In the genomic region with DNA sequence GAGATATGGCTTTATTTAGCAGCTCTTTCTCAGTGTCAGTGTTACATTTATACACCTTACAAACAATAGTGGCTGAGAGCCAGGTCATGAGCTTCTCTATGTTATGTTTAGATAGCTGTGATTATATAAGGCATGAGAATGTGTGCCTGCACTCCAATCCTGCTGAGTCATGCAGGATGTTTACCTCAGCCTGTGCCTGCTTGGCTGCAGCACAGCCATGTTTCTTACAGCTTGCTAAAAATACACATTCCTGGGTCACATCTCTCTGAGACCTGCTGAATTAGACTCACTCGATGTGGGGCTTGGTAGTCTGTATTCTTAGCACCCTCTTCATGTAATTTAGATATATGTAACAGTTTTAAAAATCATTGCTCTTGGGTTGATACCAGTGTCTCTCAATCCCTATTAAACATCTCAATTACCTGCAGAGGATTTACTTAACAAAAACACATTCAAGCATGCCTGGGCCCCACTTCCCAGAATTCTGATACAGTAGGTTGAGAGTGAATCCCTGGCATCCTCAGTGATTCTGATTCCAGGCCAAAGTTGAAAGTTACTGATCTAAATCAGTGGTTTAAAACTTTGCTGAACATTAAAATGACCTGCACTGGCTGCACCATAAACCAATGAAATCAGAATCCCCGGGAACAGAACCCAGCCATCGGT, we compare ENCODE assay signal across 1 cellular context.
A peak's percentile ranks its signal among the peaks of the same experiment; 100 is the strongest.
TF ChIP-seq lines count a peak whose summit lies in the region.

No MANE protein-coding gene starts in this region.

TF ChIP-seq in K562, 482 proteins besides CTCF, POLR2A, EP300 and RAD21 (continued from another document and continues in another):
- TF ChIP-seq, protein P1, sequence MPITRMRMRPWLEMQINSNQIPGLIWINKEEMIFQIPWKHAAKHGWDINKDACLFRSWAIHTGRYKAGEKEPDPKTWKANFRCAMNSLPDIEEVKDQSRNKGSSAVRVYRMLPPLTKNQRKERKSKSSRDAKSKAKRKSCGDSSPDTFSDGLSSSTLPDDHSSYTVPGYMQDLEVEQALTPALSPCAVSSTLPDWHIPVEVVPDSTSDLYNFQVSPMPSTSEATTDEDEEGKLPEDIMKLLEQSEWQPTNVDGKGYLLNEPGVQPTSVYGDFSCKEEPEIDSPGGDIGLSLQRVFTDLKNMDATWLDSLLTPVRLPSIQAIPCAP (CRISPR knock-in tag; IDR thresholded peaks at IDR 0.05; ENCODE audit: borderline replicate concordance), result no peak
- TF ChIP-seq SREBF1 (IDR thresholded peaks at IDR 0.05; ENCODE audit: borderline replicate concordance, low read depth, low read length) (no peak), POU5F1 (IDR thresholded peaks at IDR 0.05; ENCODE audit: borderline replicate concordance, low read depth, low read length, partially characterized antibody) (no peak), FOXA1 (IDR thresholded peaks at IDR 0.05; ENCODE audit: borderline replicate concordance) (no peak), SIRT6 (IDR thresholded peaks at IDR 0.05; ENCODE audit: low read depth, low read length) (no peak), SUPT5H (IDR thresholded peaks at IDR 0.05) (no peak), E2F6 (IDR thresholded peaks at IDR 0.05; ENCODE audit: borderline replicate concordance in 1 of 2, extremely low read depth in 1 of 2, insufficient read depth in 1 of 2, insufficient read length in 1 of 2, low read depth in 1 of 2, low read length in 1 of 2, poor library complexity in 1 of 2, severe bottlenecking in 1 of 2) (no peak), KLF1 (tag; IDR thresholded peaks at IDR 0.05) (0 out of 2 replicates have a peak, but pooled peaks have one; percentile 22), PML (IDR thresholded peaks at IDR 0.05; ENCODE audit: low read length) (no peak), FOXJ2 (tag; IDR thresholded peaks at IDR 0.05) (peak; percentile 92), PKNOX1 (IDR thresholded peaks at IDR 0.05) (no peak), ZNF695 (CRISPR knock-in tag; IDR thresholded peaks at IDR 0.05) (no peak), KDM1A (IDR thresholded peaks at IDR 0.05) (peak; percentile 67 to 74; a peak in 3 of 4 replicates), ZNF444 (CRISPR knock-in tag; IDR thresholded peaks at IDR 0.05) (no peak), ZEB2 (IDR thresholded peaks at IDR 0.05) (no peak), HMG20B (CRISPR knock-in tag; IDR thresholded peaks at IDR 0.05) (no peak), ATF1 (CRISPR knock-in tag; IDR thresholded peaks at IDR 0.05) (no peak), ATF1 (tag; IDR thresholded peaks at IDR 0.05) (peak; percentile 42; the same call in 1 of the 2 replicates), ZNF212 (CRISPR knock-in tag; IDR thresholded peaks at IDR 0.05) (no peak), RAD51 (IDR thresholded peaks at IDR 0.05; ENCODE audit: borderline replicate concordance, low read depth) (no peak), ZNF445 (CRISPR knock-in tag; IDR thresholded peaks at IDR 0.05; ENCODE audit: low read depth) (0 out of 2 replicates have a peak, but pooled peaks have one; percentile 71), FUS (optimal IDR thresholded peaks at IDR 0.05; ENCODE audit: low read depth, low read length) (no peak), ZNF431 (CRISPR knock-in tag; IDR thresholded peaks at IDR 0.05) (no peak), ZNF253 (CRISPR knock-in tag; conservative IDR thresholded peaks at IDR 0.05) (no peak), XRCC4 (IDR thresholded peaks at IDR 0.05; ENCODE audit: extremely low read depth, insufficient read depth, insufficient read length) (no peak), ZNF316 (IDR thresholded peaks at IDR 0.05) (peak; percentile 95), ETV6 (IDR thresholded peaks at IDR 0.05; ENCODE audit: borderline replicate concordance in 1 of 2, low read depth in 2 of 2, low read length in 1 of 2) (no peak), ETV6 (CRISPR knock-in tag; IDR thresholded peaks at IDR 0.05; ENCODE audit: borderline replicate concordance) (no peak), KLF13 (tag; IDR thresholded peaks at IDR 0.05; ENCODE audit: borderline replicate concordance, low read depth) (peak; percentile 86; the same call in 1 of the 2 replicates), CBFA2T3 (IDR thresholded peaks at IDR 0.05) (peak; percentile 49), E2F8 (IDR thresholded peaks at IDR 0.05; ENCODE audit: low read depth, partially characterized antibody) (no peak), BRD4 (IDR thresholded peaks at IDR 0.05) (no peak), ZNF347 (CRISPR knock-in tag; IDR thresholded peaks at IDR 0.05; ENCODE audit: low read depth) (0 out of 2 replicates have a peak, but pooled peaks have one; percentile 40), NBN (IDR thresholded peaks at IDR 0.05; ENCODE audit: low read depth) (no peak), ZNF184 (CRISPR knock-in tag; IDR thresholded peaks at IDR 0.05) (no peak), ZMIZ1 (IDR thresholded peaks at IDR 0.05; ENCODE audit: low read depth in 2 of 2, low read length in 2 of 2) (no peak)
- TF ChIP-seq, protein P2, sequence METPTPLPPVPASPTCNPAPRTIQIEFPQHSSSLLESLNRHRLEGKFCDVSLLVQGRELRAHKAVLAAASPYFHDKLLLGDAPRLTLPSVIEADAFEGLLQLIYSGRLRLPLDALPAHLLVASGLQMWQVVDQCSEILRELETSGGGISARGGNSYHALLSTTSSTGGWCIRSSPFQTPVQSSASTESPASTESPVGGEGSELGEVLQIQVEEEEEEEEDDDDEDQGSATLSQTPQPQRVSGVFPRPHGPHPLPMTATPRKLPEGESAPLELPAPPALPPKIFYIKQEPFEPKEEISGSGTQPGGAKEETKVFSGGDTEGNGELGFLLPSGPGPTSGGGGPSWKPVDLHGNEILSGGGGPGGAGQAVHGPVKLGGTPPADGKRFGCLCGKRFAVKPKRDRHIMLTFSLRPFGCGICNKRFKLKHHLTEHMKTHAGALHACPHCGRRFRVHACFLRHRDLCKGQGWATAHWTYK (CRISPR knock-in tag; IDR thresholded peaks at IDR 0.05), result peak; percentile 97
- TF ChIP-seq, protein P3, sequence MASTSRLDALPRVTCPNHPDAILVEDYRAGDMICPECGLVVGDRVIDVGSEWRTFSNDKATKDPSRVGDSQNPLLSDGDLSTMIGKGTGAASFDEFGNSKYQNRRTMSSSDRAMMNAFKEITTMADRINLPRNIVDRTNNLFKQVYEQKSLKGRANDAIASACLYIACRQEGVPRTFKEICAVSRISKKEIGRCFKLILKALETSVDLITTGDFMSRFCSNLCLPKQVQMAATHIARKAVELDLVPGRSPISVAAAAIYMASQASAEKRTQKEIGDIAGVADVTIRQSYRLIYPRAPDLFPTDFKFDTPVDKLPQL (IDR thresholded peaks at IDR 0.05; ENCODE audit: extremely low read depth, insufficient read length), result no peak
- TF ChIP-seq, protein P4, sequence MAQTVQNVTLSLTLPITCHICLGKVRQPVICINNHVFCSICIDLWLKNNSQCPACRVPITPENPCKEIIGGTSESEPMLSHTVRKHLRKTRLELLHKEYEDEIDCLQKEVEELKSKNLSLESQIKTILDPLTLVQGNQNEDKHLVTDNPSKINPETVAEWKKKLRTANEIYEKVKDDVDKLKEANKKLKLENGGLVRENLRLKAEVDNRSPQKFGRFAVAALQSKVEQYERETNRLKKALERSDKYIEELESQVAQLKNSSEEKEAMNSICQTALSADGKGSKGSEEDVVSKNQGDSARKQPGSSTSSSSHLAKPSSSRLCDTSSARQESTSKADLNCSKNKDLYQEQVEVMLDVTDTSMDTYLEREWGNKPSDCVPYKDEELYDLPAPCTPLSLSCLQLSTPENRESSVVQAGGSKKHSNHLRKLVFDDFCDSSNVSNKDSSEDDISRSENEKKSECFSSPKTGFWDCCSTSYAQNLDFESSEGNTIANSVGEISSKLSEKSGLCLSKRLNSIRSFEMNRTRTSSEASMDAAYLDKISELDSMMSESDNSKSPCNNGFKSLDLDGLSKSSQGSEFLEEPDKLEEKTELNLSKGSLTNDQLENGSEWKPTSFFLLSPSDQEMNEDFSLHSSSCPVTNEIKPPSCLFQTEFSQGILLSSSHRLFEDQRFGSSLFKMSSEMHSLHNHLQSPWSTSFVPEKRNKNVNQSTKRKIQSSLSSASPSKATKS (CRISPR knock-in tag; IDR thresholded peaks at IDR 0.05), result no peak
- TF ChIP-seq, protein P5, sequence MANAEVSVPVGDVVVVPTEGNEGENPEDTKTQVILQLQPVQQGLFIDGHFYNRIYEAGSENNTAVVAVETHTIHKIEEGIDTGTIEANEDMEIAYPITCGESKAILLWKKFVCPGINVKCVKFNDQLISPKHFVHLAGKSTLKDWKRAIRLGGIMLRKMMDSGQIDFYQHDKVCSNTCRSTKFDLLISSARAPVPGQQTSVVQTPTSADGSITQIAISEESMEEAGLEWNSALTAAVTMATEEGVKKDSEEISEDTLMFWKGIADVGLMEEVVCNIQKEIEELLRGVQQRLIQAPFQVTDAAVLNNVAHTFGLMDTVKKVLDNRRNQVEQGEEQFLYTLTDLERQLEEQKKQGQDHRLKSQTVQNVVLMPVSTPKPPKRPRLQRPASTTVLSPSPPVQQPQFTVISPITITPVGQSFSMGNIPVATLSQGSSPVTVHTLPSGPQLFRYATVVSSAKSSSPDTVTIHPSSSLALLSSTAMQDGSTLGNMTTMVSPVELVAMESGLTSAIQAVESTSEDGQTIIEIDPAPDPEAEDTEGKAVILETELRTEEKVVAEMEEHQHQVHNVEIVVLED (CRISPR knock-in tag; IDR thresholded peaks at IDR 0.05), result no peak
- TF ChIP-seq, protein P6, sequence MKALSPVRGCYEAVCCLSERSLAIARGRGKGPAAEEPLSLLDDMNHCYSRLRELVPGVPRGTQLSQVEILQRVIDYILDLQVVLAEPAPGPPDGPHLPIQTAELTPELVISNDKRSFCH (CRISPR knock-in tag; IDR thresholded peaks at IDR 0.05), result no peak
- TF ChIP-seq, protein P6 (tag; IDR thresholded peaks at IDR 0.05), result peak; percentile 66; the same call in 1 of the 2 replicates
